9 cellular contexts compared by ENCODE assay signal in genomic region chr14:91229743-91230200, GRCh38.
DNase-seq lines count a peak whose midpoint lies in the region; ATAC-seq and TF ChIP-seq lines count a peak whose summit lies in the region.
"Had no signal": no experiment of that assay in that cellular context is flagged by ENCODE, and none has a peak within 500 bp of the region (broad histone marks: within the 10 kb centered on the region; RNA-seq: fewer than 3 reads in every experiment).

No MANE protein-coding gene starts in this region.

- peaks cover 83% of the 10 kb centered on the region for H3K4me1 Mint-ChIP-seq in stimulated activated naive CD8-positive, alpha-beta T cell treated with anti-CD3 and anti-CD28 coated beads, Interleukin-15, Interleukin-2, amounts not matched to agents 100 ng/mL and 50 ng/mL, for 24 hours (ENCODE audit: low read depth)

- peak overlapping the region; percentile 83 for H3K4me3 Mint-ChIP-seq in stimulated activated naive CD8-positive, alpha-beta T cell treated with anti-CD3 and anti-CD28 coated beads, Interleukin-15, Interleukin-2, amounts not matched to agents 100 ng/mL and 50 ng/mL, for 24 hours

- peak; percentile 73 for ATAC-seq in HG03025 (IDR thresholded peaks at IDR 0.05; ENCODE audit: low FRiP score, unreplicated experiment)

- H3K9me3 Mint-ChIP-seq in stimulated activated naive CD8-positive, alpha-beta T cell treated with anti-CD3 and anti-CD28 coated beads, Interleukin-15, Interleukin-2, amounts not matched to agents 100 ng/mL and 50 ng/mL, for 24 hours: no peaks in the 10 kb centered on the region

- no peak overlapping the region for H3K4me3 ChIP-seq in astrocyte of the spinal cord (ENCODE audit: low read depth, low read length)
- H3K4me3 ChIP-seq: A549 had no signal

- H3K27ac Mint-ChIP-seq in stimulated activated naive CD8-positive, alpha-beta T cell treated with anti-CD3 and anti-CD28 coated beads, Interleukin-15, Interleukin-2, amounts not matched to agents 100 ng/mL and 50 ng/mL, for 24 hours: peak overlapping the region; percentile 98

- H3K27me3 Mint-ChIP-seq in stimulated activated naive CD8-positive, alpha-beta T cell treated with anti-CD3 and anti-CD28 coated beads, Interleukin-15, Interleukin-2, amounts not matched to agents 100 ng/mL and 50 ng/mL, for 24 hours: no peaks in the 10 kb centered on the region

- H3K36me3 Mint-ChIP-seq in stimulated activated naive CD8-positive, alpha-beta T cell treated with anti-CD3 and anti-CD28 coated beads, Interleukin-15, Interleukin-2, amounts not matched to agents 100 ng/mL and 50 ng/mL, for 24 hours (ENCODE audit: low read depth): peaks cover 48% of the 10 kb centered on the region

- no peak for TF ChIP-seq CTCF in astrocyte of the spinal cord (IDR thresholded peaks at IDR 0.05; ENCODE audit: low read depth, low read length)

- in situ Hi-C loops in astrocyte of the spinal cord (cut with HindIII; ENCODE audit: low sequenced_read_pairs): no loop called here

- DNase-seq in activated CD4-positive, alpha-beta T cell treated with anti-CD3 and anti-CD28 coated beads for 4 hours: peak; percentile 59 to 60
- no peak for DNase-seq in activated CD4-positive, alpha-beta T cell treated with anti-CD3 and anti-CD28 coated beads for 1 hour
- DNase-seq in SIG-M5 (lab: John Stamatoyannopoulos, UW): peak; percentile 26
- peak; percentile 87 for DNase-seq in astrocyte of the spinal cord (ENCODE audit: low read depth, low spot score)
- DNase-seq in NCI-H146 treated with DMSO at 0.1 percent for 48 hours (lab: John Stamatoyannopoulos, UW; ENCODE audit: unreplicated experiment): no peak
- no peak for DNase-seq in COLO668 (lab: John Stamatoyannopoulos, UW; ENCODE audit: unreplicated experiment)

Comparison
In these comparisons a context has a peak if more than half of its experiments do, and no peak if none do; other contexts are left out.
1. DNase-seq: peak in activated CD4-positive, alpha-beta T cell treated with anti-CD3 and anti-CD28 coated beads for 4 hours (2 of 2), SIG-M5 (single experiment) and astrocyte of the spinal cord (single experiment); none in activated CD4-positive, alpha-beta T cell treated with anti-CD3 and anti-CD28 coated beads for 1 hour (single experiment), NCI-H146 treated with DMSO at 0.1 percent for 48 hours (single experiment) and COLO668 (single experiment).